In the genomic region with DNA sequence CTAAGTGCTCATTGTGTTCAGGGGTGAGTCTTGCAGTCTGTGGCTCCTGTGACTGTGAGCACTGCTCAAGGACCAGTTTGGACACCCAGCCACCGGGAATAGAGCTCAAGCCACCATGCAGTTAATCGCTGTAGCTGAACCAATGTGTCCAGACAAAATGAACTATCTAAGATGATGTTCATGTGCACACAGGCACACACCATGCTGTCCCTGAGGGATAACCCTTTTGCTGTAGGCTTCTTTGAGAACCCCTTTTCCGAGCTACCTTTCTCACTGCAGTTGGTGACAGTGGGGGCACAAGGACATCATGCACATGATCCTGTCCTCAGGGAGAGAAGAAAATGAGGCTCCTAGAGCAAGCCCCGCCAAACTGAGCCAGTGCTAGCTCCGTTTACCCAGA, we compare ENCODE assay signal across 17 cellular contexts. TPM values are rescaled to one million over a fixed set of nuclear protein-coding genes. Genes with fewer than 3 reads are reported as not detected.
DNase-seq lines count a peak whose midpoint lies in the region; ATAC-seq and TF ChIP-seq lines count a peak whose summit lies in the region.
"Had no signal": no experiment of that assay in that cellular context is flagged by ENCODE, and none has a peak within 500 bp of the region (broad histone marks: within the 10 kb centered on the region; RNA-seq: fewer than 3 reads in every experiment).

No MANE protein-coding gene starts in this region.

- H3K27ac ChIP-seq in lung (ENCODE audit: low read depth in 1 of 2, low read length in 1 of 2) (no peak overlapping the region), spleen (no peak overlapping the region)
- H3K27ac ChIP-seq in CD8-positive, alpha-beta T cell (ENCODE audit: low read depth, low read length): no peak overlapping the region
- H3K27ac ChIP-seq: BLaER1 had no signal

- H3K36me3 ChIP-seq in lung (ENCODE audit: control insufficient read depth in 2 of 2, insufficient read depth in 2 of 2, low read length in 2 of 2) (no peaks in the 10 kb centered on the region), spleen (no peaks in the 10 kb centered on the region)
- no peaks in the 10 kb centered on the region for H3K36me3 ChIP-seq in CD8-positive, alpha-beta T cell (ENCODE audit: insufficient read depth, low read length)
- H3K36me3 ChIP-seq: BE2C, BLaER1 had no signal

- H3K4me1 Mint-ChIP-seq in osteocyte (ENCODE audit: unreplicated experiment): peaks cover 8% of the 10 kb centered on the region
- H3K4me1 Mint-ChIP-seq in CD8-positive, alpha-beta T cell (ENCODE audit: low read depth): peaks cover under 1% of the 10 kb centered on the region

- H3K4me3 ChIP-seq in lung (no peak overlapping the region), spleen (no peak overlapping the region)
- no peak overlapping the region for H3K4me3 ChIP-seq in CD8-positive, alpha-beta T cell (ENCODE audit: low read depth, low read length)
- H3K4me3 ChIP-seq: BLaER1 had no signal

- no peak for ATAC-seq in lung (ENCODE audit: insufficient read depth, low FRiP score)
- ATAC-seq in CD8-positive, alpha-beta T cell: no peak
- ATAC-seq in GM21381 (IDR thresholded peaks at IDR 0.05; ENCODE audit: unreplicated experiment): no peak

- POLR2A ChIA-PET in CD8-positive, alpha-beta T cell (lab: Charles Lee): interaction anchor here (1.1 kb wide), 1 partner anchor 10 kb away, joined by 4 read pairs; no protein-coding TSS in a partner anchor

- CTCF ChIA-PET in CD8-positive, alpha-beta T cell (lab: Charles Lee): interaction anchor here (0.5 to 2.1 kb wide), 6 partner anchors 64 to 483 kb away, joined by 3 to 14 read pairs (median 4); a partner anchor contains a TSS

- H3K27me3 ChIP-seq in lung (ENCODE audit: control insufficient read depth, insufficient read depth) (no peaks in the 10 kb centered on the region), spleen (replicated peaks in 1 of 7) (no peaks in the 10 kb centered on the region)
- H3K27me3 ChIP-seq in CD8-positive, alpha-beta T cell (ENCODE audit: insufficient read depth, low read length): no peaks in the 10 kb centered on the region
- H3K27me3 ChIP-seq: BE2C, BLaER1 had no signal

- no peaks in the 10 kb centered on the region for H3K9me3 Mint-ChIP-seq in osteocyte (ENCODE audit: unreplicated experiment)
- no peaks in the 10 kb centered on the region for H3K9me3 Mint-ChIP-seq in CD8-positive, alpha-beta T cell
- H3K9me3 Mint-ChIP-seq: CD14-positive monocyte; CD4-positive, alpha-beta memory T cell; CD4-positive, CD25-positive, alpha-beta regulatory T cell had no signal

- H3K36me3 Mint-ChIP-seq in osteocyte (ENCODE audit: unreplicated experiment): no peaks in the 10 kb centered on the region
- H3K36me3 Mint-ChIP-seq in CD8-positive, alpha-beta T cell: no peaks in the 10 kb centered on the region
- H3K36me3 Mint-ChIP-seq: CD4-positive, CD25-positive, alpha-beta regulatory T cell had no signal

- H3K9me3 ChIP-seq in lung (ENCODE audit: control insufficient read depth in 2 of 2, insufficient read depth in 1 of 2, low read length in 1 of 2) (no peaks in the 10 kb centered on the region), spleen (no peaks in the 10 kb centered on the region)
- no peaks in the 10 kb centered on the region for H3K9me3 ChIP-seq in CD8-positive, alpha-beta T cell (ENCODE audit: low read length)
- H3K9me3 ChIP-seq: BE2C, BLaER1, Caco-2 had no signal

- H3K27me3 Mint-ChIP-seq in osteocyte (ENCODE audit: unreplicated experiment): no peaks in the 10 kb centered on the region
- H3K27me3 Mint-ChIP-seq in CD8-positive, alpha-beta T cell (ENCODE audit: low read depth): peaks cover 7% of the 10 kb centered on the region

- H3K4me1 ChIP-seq in lung (ENCODE audit: control insufficient read depth in 2 of 2, insufficient read depth in 2 of 2, low read length in 2 of 2) (no peaks in the 10 kb centered on the region), spleen (peaks cover 0 to 16% (median 7%) of the 10 kb centered on the region in 6 donors)
- H3K4me1 ChIP-seq in CD8-positive, alpha-beta T cell (ENCODE audit: insufficient read depth, low read length): peaks cover 4% of the 10 kb centered on the region
- H3K4me1 ChIP-seq: BE2C, Caco-2 had no signal

- WGBS in lung, 2 donors: 94 to 97% methylated on average over 5 of the region's 5 CpGs
- 72 to 92% (median 87%) methylated on average over 5 of the region's 5 CpGs for WGBS in spleen, 5 donors

- TF ChIP-seq CTCF in lung (IDR thresholded peaks at IDR 0.05; ENCODE audit: control extremely low read depth, extremely low read depth) (no peak), osteocyte (IDR thresholded peaks at IDR 0.05) (no peak), spleen (IDR thresholded peaks at IDR 0.05 in 8 of 11, conservative IDR thresholded peaks at IDR 0.05 in 3 of 11) (no peak)
- TF ChIP-seq CTCF in CD8-positive, alpha-beta T cell (IDR thresholded peaks at IDR 0.05): no peak

- no peak for TF ChIP-seq POLR2A in spleen (IDR thresholded peaks at IDR 0.05)

- no peak overlapping the region for H3K4me3 Mint-ChIP-seq in osteocyte (ENCODE audit: unreplicated experiment)
- H3K4me3 Mint-ChIP-seq in CD8-positive, alpha-beta T cell: no peak overlapping the region
- H3K4me3 Mint-ChIP-seq: CD14-positive monocyte; CD4-positive, alpha-beta memory T cell; CD4-positive, CD25-positive, alpha-beta regulatory T cell had no signal

- intact Hi-C loops in spleen (cut with DNase I; ENCODE audit: low total_unique reads): loop anchor here (10.0 kb wide), 1 partner anchor 480 kb away; a partner anchor contains a TSS
- intact Hi-C loops in CD8-positive, alpha-beta T cell (cut with DNase I, micrococcal nuclease): loop anchor here (5.0 to 10.0 kb wide), 7 partner anchors 127 to 693 kb away; a partner anchor contains a TSS

- no peak overlapping the region for H3K27ac Mint-ChIP-seq in osteocyte (ENCODE audit: unreplicated experiment)
- no peak overlapping the region for H3K27ac Mint-ChIP-seq in CD8-positive, alpha-beta T cell
- H3K27ac Mint-ChIP-seq: CD14-positive monocyte; CD4-positive, alpha-beta memory T cell; CD4-positive, CD25-positive, alpha-beta regulatory T cell had no signal

- DNase-seq in lung (ENCODE audit: low spot score) (peak; percentile 3), osteocyte (ENCODE audit: extremely low spot score, unreplicated experiment) (peak; percentile 66), spleen (no peak)
- DNase-seq in CD8-positive, alpha-beta T cell: no peak
- DNase-seq: 8988T; ACHN; BE2C; C1 segment of cervical spinal cord; Caco-2; Calu3; CD4-positive, alpha-beta memory T cell; CD4-positive, CD25-positive, alpha-beta regulatory T cell; DMS79 treated with DMSO at 0.1 percent for 48 hours; GF-D8 had no signal

RNA-seq across cellular contexts. Expression of a gene that starts 50.6 kb away (rescaled TPM):
- total RNA-seq in lung (10 to 100 TPM; 18.8 to 21.1 TPM), osteocyte (18.3 and 20.2 TPM in 2 replicates), spleen (10 to 100 TPM; 28.3 to 43.3 (median 38.8) TPM)
- polyA plus RNA-seq in lung (10 to 100 TPM in 1 of 2 donors, 1 to 10 TPM in 1; 7.7 to 22.6 TPM), spleen (10 to 100 TPM in 1 of 3 donors, 1 to 10 TPM in 2; 7.0 to 11.6 (median 9.7) TPM)
- total RNA-seq in CD8-positive, alpha-beta T cell: 10 to 100 TPM; 17.3 to 19.7 TPM

Comparison
In these comparisons a context has a peak if more than half of its experiments do, and no peak if none do; other contexts are left out.
1. DNase-seq: peak in lung (single experiment) and osteocyte (single experiment); none in spleen (single experiment) and CD8-positive, alpha-beta T cell (0 of 7).